ENCODE assay signal across 10 cellular contexts in the genomic region with DNA sequence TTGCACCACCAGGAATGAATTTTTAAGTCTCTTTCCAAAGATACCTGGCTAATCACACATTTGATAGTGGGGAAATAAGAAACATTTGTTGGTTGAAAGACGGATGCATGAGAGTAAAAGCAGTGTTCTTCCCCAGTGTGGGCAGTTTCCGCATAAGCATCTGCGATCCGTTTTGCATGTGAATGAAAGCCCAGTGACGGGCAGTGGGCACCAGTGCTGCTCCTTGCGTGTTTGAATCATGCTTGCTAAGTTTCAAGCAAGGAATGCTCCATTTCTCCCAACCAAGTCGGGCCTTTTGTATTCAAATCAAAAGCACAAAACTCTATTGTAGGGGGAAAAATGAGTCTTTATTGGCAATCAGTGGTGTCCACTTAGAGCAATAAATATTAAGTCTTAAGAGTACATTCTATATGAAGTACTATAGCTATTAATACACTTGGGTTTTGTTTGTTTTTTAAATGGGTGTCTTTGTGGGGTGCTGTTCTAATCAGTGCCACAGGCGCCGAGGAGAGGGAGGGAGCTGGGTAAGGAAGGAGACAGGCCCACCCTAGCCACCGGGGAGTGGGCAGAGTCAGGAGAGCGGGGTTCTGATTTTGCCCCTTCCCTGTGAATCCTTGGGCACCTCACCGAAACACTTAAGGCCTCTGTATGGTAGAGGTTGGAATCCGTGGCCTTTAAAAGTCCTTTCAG. TPM values are rescaled to one million over a fixed set of nuclear protein-coding genes. Genes with fewer than 3 reads are reported as not detected.
DNase-seq lines count a peak whose midpoint lies in the region; ATAC-seq and TF ChIP-seq lines count a peak whose summit lies in the region.
"Had no signal": no experiment of that assay in that cellular context is flagged by ENCODE, and none has a peak within 500 bp of the region (broad histone marks: within the 10 kb centered on the region; RNA-seq: fewer than 3 reads in every experiment).

No MANE protein-coding gene starts in this region.

- H3K4me1 ChIP-seq in GM23338 (ENCODE audit: insufficient read depth): peaks cover 36% of the 10 kb centered on the region
- H3K4me1 ChIP-seq in sigmoid colon: peaks cover 0 to 47% (median 42%) of the 10 kb centered on the region in 4 donors

- peaks cover 33% of the 10 kb centered on the region for H3K79me2 ChIP-seq in GM23338 (replicated peaks; ENCODE audit: insufficient read depth)

- H3K27ac Mint-ChIP-seq in GM23338: peak overlapping the region; percentile 89
- H3K27ac Mint-ChIP-seq in activated CD8-positive, alpha-beta T cell treated with anti-CD3 and anti-CD28 coated beads, Interleukin-2, amount 10 ng/mL, durations not matched to agents 7 days and 5 days: no peak overlapping the region
- H3K27ac Mint-ChIP-seq in glutamatergic neuron (ENCODE audit: unreplicated experiment): peak overlapping the region; percentile 71

- TF ChIP-seq CTCF in GM23338 (conservative IDR thresholded peaks at IDR 0.05; ENCODE audit: low read depth in 2 of 2): no peak
- TF ChIP-seq CTCF in glutamatergic neuron (IDR thresholded peaks at IDR 0.05; ENCODE audit: partially characterized antibody, unreplicated experiment): no peak
- no peak for TF ChIP-seq CTCF in sigmoid colon (IDR thresholded peaks at IDR 0.05)

- no peaks in the 10 kb centered on the region for H3K9me3 ChIP-seq in sigmoid colon
- H3K9me3 ChIP-seq: SJSA1 had no signal

- H3K27ac ChIP-seq in GM23338 (ENCODE audit: low read depth) (peak overlapping the region; percentile 63; the same call in 1 of the 2 replicates), sigmoid colon (peak overlapping the region; percentile 92 to 98 (median 94)), substantia nigra (ENCODE audit: low read depth, low read length, poor library complexity, severe bottlenecking) (no peak overlapping the region)
- H3K27ac ChIP-seq: SJSA1 had no signal

- intact Hi-C loops in sigmoid colon (cut with DNase I): loop anchor here (2.0 to 5.0 kb wide), 2 partner anchors 28 to 57 kb away; no protein-coding TSS in a partner anchor

- POLR2A ChIA-PET in activated CD8-positive, alpha-beta T cell treated with anti-CD3 and anti-CD28 coated beads, Interleukin-2, amount 10 ng/mL, durations not matched to agents 7 days and 5 days (lab: Charles Lee): interaction anchor here (0.6 kb wide), 1 partner anchor 20 kb away, joined by 3 read pairs; no protein-coding TSS in a partner anchor

- H3K36me3 ChIP-seq in GM23338 (ENCODE audit: insufficient read depth): peaks cover 11% of the 10 kb centered on the region; the same call in 1 of the 2 replicates
- H3K36me3 ChIP-seq in sigmoid colon: no peaks in the 10 kb centered on the region
- H3K36me3 ChIP-seq: SJSA1 had no signal

- no peak for TF ChIP-seq POLR2A in sigmoid colon (IDR thresholded peaks at IDR 0.05)

- H3K9me3 Mint-ChIP-seq in GM23338 (no peaks in the 10 kb centered on the region), glutamatergic neuron (ENCODE audit: unreplicated experiment) (peaks cover 5% of the 10 kb centered on the region)
- H3K9me3 Mint-ChIP-seq in activated CD8-positive, alpha-beta T cell treated with anti-CD3 and anti-CD28 coated beads, Interleukin-2, amount 10 ng/mL, durations not matched to agents 7 days and 5 days (ENCODE audit: insufficient read depth): no peaks in the 10 kb centered on the region

- ATAC-seq in GM23338 (peak; percentile 17), GM19324 (IDR thresholded peaks at IDR 0.05; ENCODE audit: low FRiP score, unreplicated experiment) (no peak)
- no peak for ATAC-seq in activated CD8-positive, alpha-beta T cell treated with anti-CD3 and anti-CD28 coated beads, Interleukin-2, amount 10 ng/mL, durations not matched to agents 7 days and 5 days

- H2AFZ ChIP-seq in GM23338: peak overlapping the region; percentile 87

- H3K4me2 ChIP-seq in GM23338: peak overlapping the region; percentile 100

- peak overlapping the region; percentile 93 for H3K4me3 Mint-ChIP-seq in GM23338
- H3K4me3 Mint-ChIP-seq in activated CD8-positive, alpha-beta T cell treated with anti-CD3 and anti-CD28 coated beads, Interleukin-2, amount 10 ng/mL, durations not matched to agents 7 days and 5 days: peak overlapping the region; percentile 68
- peak overlapping the region; percentile 90 for H3K4me3 Mint-ChIP-seq in glutamatergic neuron (ENCODE audit: unreplicated experiment)

- H3K27me3 ChIP-seq in GM23338 (ENCODE audit: insufficient read depth) (no peaks in the 10 kb centered on the region), sigmoid colon (no peaks in the 10 kb centered on the region)

- CTCF ChIA-PET in activated CD8-positive, alpha-beta T cell treated with anti-CD3 and anti-CD28 coated beads, Interleukin-2, amount 10 ng/mL, durations not matched to agents 7 days and 5 days (lab: Charles Lee): no interaction called here

- DNase-seq in GM23338 (ENCODE audit: low spot score): peak; percentile 70
- no peak for DNase-seq in activated CD8-positive, alpha-beta T cell treated with anti-CD3 and anti-CD28 coated beads, Interleukin-2, amount 10 ng/mL, durations not matched to agents 7 days and 5 days
- DNase-seq in glutamatergic neuron: no peak
- peak; percentile 30 for DNase-seq in sigmoid colon
- no peak for DNase-seq in activated CD4-positive, CD25-positive, alpha-beta regulatory T cell treated with anti-CD3 and anti-CD28 coated beads, Interleukin-2, amount 50 U/mL, for 72 hours
- DNase-seq in glomerular visceral epithelial cell (ENCODE audit: extremely low spot score): no peak
- DNase-seq in substantia nigra (lab: John Stamatoyannopoulos, UW): no peak
- DNase-seq: cortex of kidney had no signal

- peaks cover 4% of the 10 kb centered on the region; the same call in 1 of the 2 replicates for H3K9me2 ChIP-seq in GM23338 (ENCODE audit: insufficient read depth)

- peaks cover 8% of the 10 kb centered on the region; the same call in 1 of the 2 replicates for H4K20me1 ChIP-seq in GM23338 (replicated peaks; ENCODE audit: insufficient read depth)

- H3K36me3 Mint-ChIP-seq in GM23338 (ENCODE audit: low read depth) (no peaks in the 10 kb centered on the region; the same call in 2 of the 3 replicates), glutamatergic neuron (ENCODE audit: unreplicated experiment) (no peaks in the 10 kb centered on the region)
- H3K36me3 Mint-ChIP-seq in activated CD8-positive, alpha-beta T cell treated with anti-CD3 and anti-CD28 coated beads, Interleukin-2, amount 10 ng/mL, durations not matched to agents 7 days and 5 days (ENCODE audit: low read depth): no peaks in the 10 kb centered on the region

- no peaks in the 10 kb centered on the region for H3F3A ChIP-seq in GM23338 (replicated peaks; ENCODE audit: low read depth)

- H3K4me3 ChIP-seq in GM23338: peak overlapping the region; percentile 97
- H3K4me3 ChIP-seq in sigmoid colon: peak overlapping the region; percentile 65 to 88 (median 78)

- no peak for TF ChIP-seq EP300 in sigmoid colon (IDR thresholded peaks at IDR 0.05)

- WGBS in sigmoid colon, 2 donors: 86 to 89% methylated on average over 13 of the region's 13 CpGs

- H3K27me3 Mint-ChIP-seq in GM23338 (ENCODE audit: insufficient read depth, low read depth, poor library complexity) (peaks cover 9% of the 10 kb centered on the region), glutamatergic neuron (ENCODE audit: unreplicated experiment) (peaks cover 3% of the 10 kb centered on the region)
- peaks cover 9% of the 10 kb centered on the region for H3K27me3 Mint-ChIP-seq in activated CD8-positive, alpha-beta T cell treated with anti-CD3 and anti-CD28 coated beads, Interleukin-2, amount 10 ng/mL, durations not matched to agents 7 days and 5 days (ENCODE audit: low read depth)

- peaks cover 23% of the 10 kb centered on the region for H3K4me1 Mint-ChIP-seq in GM23338
- H3K4me1 Mint-ChIP-seq in activated CD8-positive, alpha-beta T cell treated with anti-CD3 and anti-CD28 coated beads, Interleukin-2, amount 10 ng/mL, durations not matched to agents 7 days and 5 days (ENCODE audit: low read depth): peaks cover 2% of the 10 kb centered on the region
- peaks cover 8% of the 10 kb centered on the region for H3K4me1 Mint-ChIP-seq in glutamatergic neuron (ENCODE audit: low read depth, unreplicated experiment)

TF ChIP-seq in GM23338, 12 proteins besides CTCF, POLR2A, EP300 and RAD21 (continues in another document):
- no peak for TF ChIP-seq CREB1 (CRISPR knock-in tag; IDR thresholded peaks at IDR 0.05; ENCODE audit: low read depth)
- TF ChIP-seq EZH2 (IDR thresholded peaks at IDR 0.05; ENCODE audit: low read depth, unreplicated experiment): no peak
- TF ChIP-seq NANOG (IDR thresholded peaks at IDR 0.05; ENCODE audit: borderline replicate concordance): no peak; the same call in 1 of the 2 replicates
- TF ChIP-seq ZNF114 (CRISPR knock-in tag; IDR thresholded peaks at IDR 0.05): no peak
- no peak for TF ChIP-seq REST (IDR thresholded peaks at IDR 0.05; ENCODE audit: unreplicated experiment)

RNA-seq across cellular contexts. Expression of gene PTGFRN, which starts 0.8 kb away (rescaled TPM):
- total RNA-seq in GM23338 (2014; rRNA removed; shearing (Covaris generic)): 21.8 and 32.7 TPM in 2 replicates
- 17.4 and 30.0 TPM in 2 replicates for polyA plus RNA-seq in GM23338 (2016; fragmentation: Nextera tagmentation; extraction: Ambion mirVana)
- total RNA-seq in activated CD8-positive, alpha-beta T cell treated with anti-CD3 and anti-CD28 coated beads, Interleukin-2, amount 10 ng/mL, durations not matched to agents 7 days and 5 days: under 1 TPM; 0.89 to 0.90 TPM
- total RNA-seq in glutamatergic neuron (ENCODE audit: unreplicated experiment): 61.2 TPM
- 100 to 1,000 TPM in 2 of 4 donors, 10 to 100 TPM in 2; 77.3 to 179 (median 109) TPM for total RNA-seq in sigmoid colon
- 10 to 100 TPM in 2 of 3 donors, 1 to 10 TPM in 1; 6.6 to 38.8 (median 11.8) TPM for polyA plus RNA-seq in sigmoid colon

Comparison
In these comparisons a context has a peak if more than half of its experiments do, and no peak if none do; other contexts are left out.
1. DNase-seq: peak in GM23338 (single experiment) and sigmoid colon (single experiment); none in activated CD8-positive, alpha-beta T cell treated with anti-CD3 and anti-CD28 coated beads, Interleukin-2, amount 10 ng/mL, durations not matched to agents 7 days and 5 days (single experiment), glutamatergic neuron (single experiment), activated CD4-positive, CD25-positive, alpha-beta regulatory T cell treated with anti-CD3 and anti-CD28 coated beads, Interleukin-2, amount 50 U/mL, for 72 hours (single experiment), glomerular visceral epithelial cell (single experiment) and substantia nigra (0 of 49).
2. RNA of gene PTGFRN, which starts 0.8 kb away (total RNA-seq): 77.3 to 179 TPM in sigmoid colon, 61.2 TPM in glutamatergic neuron (single experiment) and 21.8 to 32.7 TPM in GM23338; 0.89 to 0.90 TPM in activated CD8-positive, alpha-beta T cell treated with anti-CD3 and anti-CD28 coated beads, Interleukin-2, amount 10 ng/mL, durations not matched to agents 7 days and 5 days; every median in the first group is over 10 times any median in the second.
3. Peak in every context shown above with its lines, with median percentiles within 50 percentile points of each other: H3K4me3 Mint-ChIP-seq.